Comparison of ENCODE assay signal across 8 cellular contexts in genomic region chr17:74842599-74843351, GRCh38. TPM values are rescaled to one million over a fixed set of nuclear protein-coding genes. Genes with fewer than 3 reads are reported as not detected.
DNase-seq lines count a peak whose midpoint lies in the region; ATAC-seq, FAIRE-seq and TF ChIP-seq lines count a peak whose summit lies in the region.

No MANE protein-coding gene starts in this region.

- H3K36me3 Mint-ChIP-seq in GM23338 (ENCODE audit: low read depth): no peaks in the 10 kb centered on the region; the same call in 2 of the 3 replicates

- H3K27me3 ChIP-seq in GM23338 (ENCODE audit: insufficient read depth): peaks cover 62% of the 10 kb centered on the region
- no peaks in the 10 kb centered on the region for H3K27me3 ChIP-seq in PC-3 (ENCODE audit: low read length)
- peaks cover 52% of the 10 kb centered on the region for H3K27me3 ChIP-seq in ectodermal cell (ENCODE audit: control insufficient read depth, insufficient read depth, low read length, poor library complexity, severe bottlenecking)
- peaks cover 0 to 13% of the 10 kb centered on the region in 2 experiments; a peak in 2 of 5 replicates for H3K27me3 ChIP-seq in HepG2 (ENCODE audit: control insufficient read depth in 1 of 2, insufficient read depth in 2 of 2, low read length in 2 of 2)

- H3K4me2 ChIP-seq in GM23338 (peak overlapping the region; percentile 76), PC-3 (ENCODE audit: low read length) (peak overlapping the region; percentile 79), HepG2 (ENCODE audit: low read depth, low read length) (peak overlapping the region; percentile 70)

- H3K9me2 ChIP-seq in GM23338 (ENCODE audit: insufficient read depth) (no peaks in the 10 kb centered on the region), PC-3 (replicated peaks; ENCODE audit: low read length) (no peaks in the 10 kb centered on the region)

- FAIRE-seq in HepG2 (lab: Jason Lieb, UNC) (no peak), GM12892 (lab: Jason Lieb, UNC) (no peak)

- H3K9me3 ChIP-seq in PC-3 (ENCODE audit: low read length) (no peaks in the 10 kb centered on the region), ectodermal cell (ENCODE audit: control insufficient read depth, low read length) (no peaks in the 10 kb centered on the region), HepG2 (ENCODE audit: low read length) (no peaks in the 10 kb centered on the region)

- 5% methylated on average over 88 of the region's 88 CpGs for WGBS in ectodermal cell, 2 experiments
- WGBS in HepG2 (ENCODE audit: low lambda C conversion rate): 8% methylated on average over 17 of the region's 88 CpGs

- in situ Hi-C loops in HepG2 (cut with HindIII; ENCODE audit: extremely low pct_ligation_motif_present, low pct_unique_long_range_greater_than_20kb): no loop called here

- TF ChIP-seq EP300 in HepG2 (IDR thresholded peaks at IDR 0.05; ENCODE audit: low read depth in 2 of 2, low read length in 2 of 2) (no peak), HepG2 (CRISPR knock-in tag; IDR thresholded peaks at IDR 0.05; ENCODE audit: borderline replicate concordance) (no peak)

- no peaks in the 10 kb centered on the region for H3K9me3 Mint-ChIP-seq in GM23338

- peak overlapping the region; percentile 65; the same call in 1 of the 2 replicates for H3K9ac ChIP-seq in PC-3 (ENCODE audit: low read length)
- H3K9ac ChIP-seq in HepG2 (ENCODE audit: insufficient read depth, low read depth, low read length): peak overlapping the region; percentile 63

- TF ChIP-seq RAD21 in HepG2 (CRISPR knock-in tag; IDR thresholded peaks at IDR 0.05): peak; percentile 94

- H3K27ac Mint-ChIP-seq in GM23338: no peak overlapping the region

- POLR2A ChIA-PET in PC-3 (lab: Charles Lee; ENCODE audit: unreplicated experiment): interaction anchor here (0.6 to 0.7 kb wide), 4 partner anchors 17 to 239 kb away, joined by 3 to 7 read pairs (median 4); partner anchors contain the start of genes FDXR and MRPL58
- POLR2A ChIA-PET in HepG2 (lab: Yijun Ruan, JAX): interaction anchor here (0.6 to 1.9 kb wide), 10 partner anchors 9 to 170 kb away, joined by 3 to 15 read pairs (median 4); partner anchors contain the start of genes FDXR, MRPL58 and RAB37

- no peaks in the 10 kb centered on the region for H3K79me2 ChIP-seq in GM23338 (replicated peaks; ENCODE audit: insufficient read depth)
- no peaks in the 10 kb centered on the region for H3K79me2 ChIP-seq in PC-3 (ENCODE audit: low read length)
- no peaks in the 10 kb centered on the region for H3K79me2 ChIP-seq in HepG2 (ENCODE audit: insufficient read depth, low read length)

- peaks cover 5% of the 10 kb centered on the region; the same call in 1 of the 2 replicates for H4K20me1 ChIP-seq in GM23338 (replicated peaks; ENCODE audit: insufficient read depth)
- no peaks in the 10 kb centered on the region for H4K20me1 ChIP-seq in PC-3 (ENCODE audit: low read length)
- H4K20me1 ChIP-seq in HepG2 (ENCODE audit: insufficient read depth, low read length): no peaks in the 10 kb centered on the region

- no peaks in the 10 kb centered on the region for H3K36me3 ChIP-seq in GM23338 (ENCODE audit: insufficient read depth)
- H3K36me3 ChIP-seq in PC-3 (ENCODE audit: low read depth, low read length): no peaks in the 10 kb centered on the region
- no peaks in the 10 kb centered on the region for H3K36me3 ChIP-seq in ectodermal cell (ENCODE audit: control insufficient read depth, insufficient read depth, low read length)
- no peaks in the 10 kb centered on the region for H3K36me3 ChIP-seq in HepG2 (replicated peaks in 1 of 2; ENCODE audit: control insufficient read depth in 1 of 2, insufficient read depth in 2 of 2, low read length in 2 of 2)

- H3K4me3 Mint-ChIP-seq in GM23338: no peak overlapping the region

- H3K4me1 ChIP-seq in GM23338 (ENCODE audit: insufficient read depth): peaks cover 10% of the 10 kb centered on the region; the same call in 1 of the 2 replicates
- peaks cover 6% of the 10 kb centered on the region; the same call in 1 of the 2 replicates for H3K4me1 ChIP-seq in PC-3 (ENCODE audit: insufficient read depth, low read length)
- H3K4me1 ChIP-seq in ectodermal cell (ENCODE audit: control insufficient read depth, insufficient read depth, low read length): peaks cover 14% of the 10 kb centered on the region
- H3K4me1 ChIP-seq in HepG2 (ENCODE audit: insufficient read depth, low read length): peaks cover 16% of the 10 kb centered on the region

- peaks cover 45% of the 10 kb centered on the region for H3K27me3 Mint-ChIP-seq in GM23338 (ENCODE audit: insufficient read depth, low read depth, poor library complexity)

- 0 out of 2 replicates have a peak, but pooled peaks cover 7% of the 10 kb centered on the region for H3F3A ChIP-seq in GM23338 (replicated peaks; ENCODE audit: low read depth)
- H3F3A ChIP-seq in PC-3 (ENCODE audit: low read length, unreplicated experiment): no peaks in the 10 kb centered on the region

- TF ChIP-seq POLR2A in HepG2 (IDR thresholded peaks at IDR 0.05; ENCODE audit: insufficient read depth in 1 of 2, low read depth in 2 of 2, low read length in 2 of 2) (no peak; a peak in 1 of 4 replicates), GM12892 (IDR thresholded peaks at IDR 0.05; ENCODE audit: low read depth, low read length) (no peak)

- CTCF ChIA-PET in PC-3 (lab: Charles Lee) (interaction anchor here (0.5 to 1.6 kb wide), 7 partner anchors 9 to 347 kb away, joined by 3 to 17 read pairs (median 4); partner anchors contain the start of gene FDXR), HepG2 (lab: Yijun Ruan, JAX; ENCODE audit: low intra/inter-chr PET ratio, low total read pairs) (interaction anchor here (1.1 to 1.2 kb wide), 2 partner anchors 19 to 22 kb away, joined by 8 read pairs; no protein-coding TSS in a partner anchor)

- TF ChIP-seq CTCF in GM23338 (conservative IDR thresholded peaks at IDR 0.05; ENCODE audit: low read depth in 2 of 2) (peak in 1 of 2 experiments; percentile 76; a peak in 2 of 4 replicates), PC-3 (conservative IDR thresholded peaks at IDR 0.05; ENCODE audit: low read depth, low read length) (peak; percentile 61), HepG2 (CRISPR knock-in tag; IDR thresholded peaks at IDR 0.05) (peak; percentile 78)

- H3K27ac ChIP-seq in GM23338 (ENCODE audit: low read depth) (no peak overlapping the region), PC-3 (ENCODE audit: low read length) (no peak overlapping the region), ectodermal cell (ENCODE audit: insufficient read depth, low read depth, low read length, poor library complexity, severe bottlenecking) (no peak overlapping the region), HepG2 (ENCODE audit: extremely low read length, insufficient read depth, low read length) (no peak overlapping the region)

- DNase-seq in AG08395 (ENCODE audit: low spot score) (peak; percentile 89), GM23338 (ENCODE audit: low spot score) (peak; percentile 89), PC-3 (peak; percentile 82), HepG2 (ENCODE audit: low spot score) (peak; percentile 52), superior temporal gyrus (ENCODE audit: extremely low spot score) (peak; percentile 56), GM12892 (ENCODE audit: insufficient read length) (no peak)
- DNase-seq in activated CD4-positive, alpha-beta T cell treated with anti-CD3 and anti-CD28 coated beads for 4 hours: no peak

- H2AFZ ChIP-seq in GM23338 (no peak overlapping the region), PC-3 (ENCODE audit: low read length) (peak overlapping the region; percentile 79), HepG2 (ENCODE audit: low read length) (no peak overlapping the region)

- intact Hi-C loops in PC-3 (cut with micrococcal nuclease) (loop anchor here (1.0 kb wide), 1 partner anchor 18 kb away; no protein-coding TSS in a partner anchor), HepG2 (cut with micrococcal nuclease; ENCODE audit: unreplicated experiment) (loop anchor here (2.0 kb wide), 1 partner anchor 20 kb away; no protein-coding TSS in a partner anchor)

- ATAC-seq in GM23338 (peak; percentile 73), PC-3 (peak; percentile 90), HepG2 (peak; percentile 84)

- peaks cover 32% of the 10 kb centered on the region for H3K4me1 Mint-ChIP-seq in GM23338

- H3K4me3 ChIP-seq in GM23338 (peak overlapping the region; percentile 52; the same call in 1 of the 2 replicates), PC-3 (ENCODE audit: low read length) (peak overlapping the region; percentile 71), ectodermal cell (ENCODE audit: insufficient read depth, low read depth, low read length) (peak overlapping the region; percentile 39), HepG2 (replicated peaks in 1 of 3; ENCODE audit: insufficient read depth in 1 of 3, low read depth in 2 of 3, low read length in 3 of 3) (peak overlapping the region; percentile 23 to 71 (median 50); a peak in 5 of 6 replicates)

- BruUV-seq in PC-3 (replicated peaks; lab: Mats Ljungman, UMichigan): no TSS peak
- no TSS peak for BruUV-seq in HepG2 (replicated peaks; lab: Mats Ljungman, UMichigan)

RNA-seq across cellular contexts. Expression of gene GRIN2C, which starts 16.9 kb away (rescaled TPM):
- 0.10 TPM in 1 of 2 replicates, not detected in the other for total RNA-seq in GM23338 (2014; rRNA removed; shearing (Covaris generic))
- polyA plus RNA-seq in GM23338 (2016; fragmentation: Nextera tagmentation; extraction: Ambion mirVana) (0.07 and 0.19 TPM in 2 replicates), HepG2 (2011; rRNA removed) (0.03 and 0.07 TPM in 2 replicates)
- total RNA-seq in PC-3 (2014; rRNA removed) (0.04 TPM in 1 of 2 replicates, not detected in the other), HepG2 (2016; rRNA removed; fragmentation: Illumina TruSeq; extraction: Trizol) (0.11 TPM in 1 of 2 replicates, not detected in the other)
- polyA plus RNA-seq in ectodermal cell (2013, experiment 1 of 4): not detected
- polyA plus RNA-seq in ectodermal cell (2013, experiment 2 of 4): 0.14 TPM
- 0.16 TPM for polyA plus RNA-seq in ectodermal cell (2013, experiment 3 of 4)
- polyA plus RNA-seq in ectodermal cell (2013, experiment 4 of 4): 0.12 TPM
- not detected in 2 replicates for total RNA-seq in HepG2 (2016; cell fraction: cytosol; rRNA removed; fragmentation: Illumina TruSeq; extraction: Trizol; ENCODE audit: low read depth)
- 0.15 TPM in 1 of 2 replicates, not detected in the other for total RNA-seq in HepG2 (2016; cell fraction: insoluble cytoplasmic fraction; rRNA removed; fragmentation: Illumina TruSeq; extraction: Trizol)
- total RNA-seq in HepG2 (2016; cell fraction: membrane; rRNA removed; fragmentation: Illumina TruSeq; extraction: Trizol): not detected in 2 replicates
- 0.28 and 0.44 TPM in 2 replicates for total RNA-seq in HepG2 (2016; cell fraction: nucleus; rRNA removed; fragmentation: Illumina TruSeq; extraction: Trizol)
- polyA plus RNA-seq in HepG2 (2011; cell fraction: cytosol; rRNA removed): 0.01 TPM in 2 replicates
- 0.17 and 0.29 TPM in 2 replicates for polyA plus RNA-seq in HepG2 (2011; cell fraction: nucleus; rRNA removed)
- polyA plus RNA-seq in HepG2 (2012): 0.03 and 0.08 TPM in 2 replicates
- polyA plus RNA-seq in HepG2 (2016; cell fraction: cytosol; fragmentation: Illumina TruSeq; extraction: Trizol; ENCODE audit: low read depth): not detected in 2 replicates
- polyA plus RNA-seq in HepG2 (2016; cell fraction: insoluble cytoplasmic fraction; fragmentation: Illumina TruSeq; extraction: Trizol; ENCODE audit: low read depth): not detected in 2 replicates
- polyA plus RNA-seq in HepG2 (2016; cell fraction: membrane; fragmentation: Illumina TruSeq; extraction: Trizol; ENCODE audit: low read depth): not detected in 2 replicates
- 0.15 and 0.44 TPM in 2 replicates for polyA plus RNA-seq in HepG2 (2016; cell fraction: nucleus; fragmentation: Illumina TruSeq; extraction: Trizol; ENCODE audit: insufficient read depth, low read depth)
- polyA minus RNA-seq in HepG2 (2011; rRNA and poly(A)+ RNA removed; ENCODE audit: low replicate concordance): 0.14 TPM in 1 of 2 replicates, not detected in the other
- not detected in 2 replicates for polyA minus RNA-seq in HepG2 (2011; cell fraction: cytosol; rRNA and poly(A)+ RNA removed)
- 0.52 TPM in 1 of 2 replicates, not detected in the other for polyA minus RNA-seq in HepG2 (2011; cell fraction: nucleus; rRNA and poly(A)+ RNA removed)
- 0.25 TPM for polyA plus RNA-seq in GM12892 (2012; ENCODE audit: missing spikeins)

RNA-seq across cellular contexts. Expression of gene FDXR, which starts 30.0 kb away (rescaled TPM):
- 33.1 and 34.5 TPM in 2 replicates for total RNA-seq in GM23338 (2014; rRNA removed; shearing (Covaris generic))
- polyA plus RNA-seq in GM23338 (2016; fragmentation: Nextera tagmentation; extraction: Ambion mirVana) (19.9 and 21.7 TPM in 2 replicates), HepG2 (2011; rRNA removed) (23.4 and 27.7 TPM in 2 replicates)
- total RNA-seq in PC-3 (2014; rRNA removed) (28.1 and 44.5 TPM in 2 replicates), HepG2 (2016; rRNA removed; fragmentation: Illumina TruSeq; extraction: Trizol) (99.0 and 116 TPM in 2 replicates)
- polyA plus RNA-seq in ectodermal cell (2013, experiment 1 of 4): 19.5 TPM
- polyA plus RNA-seq in ectodermal cell (2013, experiment 2 of 4): 17.4 TPM
- 14.1 TPM for polyA plus RNA-seq in ectodermal cell (2013, experiment 3 of 4)
- 14.4 TPM for polyA plus RNA-seq in ectodermal cell (2013, experiment 4 of 4)
- 17.2 and 18.6 TPM in 2 replicates for total RNA-seq in HepG2 (2016; cell fraction: cytosol; rRNA removed; fragmentation: Illumina TruSeq; extraction: Trizol; ENCODE audit: low read depth)
- total RNA-seq in HepG2 (2016; cell fraction: insoluble cytoplasmic fraction; rRNA removed; fragmentation: Illumina TruSeq; extraction: Trizol): 96.0 and 122 TPM in 2 replicates
- 33.1 and 34.8 TPM in 2 replicates for total RNA-seq in HepG2 (2016; cell fraction: membrane; rRNA removed; fragmentation: Illumina TruSeq; extraction: Trizol)
- 59.6 and 66.9 TPM in 2 replicates for total RNA-seq in HepG2 (2016; cell fraction: nucleus; rRNA removed; fragmentation: Illumina TruSeq; extraction: Trizol)
- polyA plus RNA-seq in HepG2 (2011; cell fraction: cytosol; rRNA removed): 25.9 and 36.5 TPM in 2 replicates
- 50.2 and 50.3 TPM in 2 replicates for polyA plus RNA-seq in HepG2 (2011; cell fraction: nucleus; rRNA removed)
- polyA plus RNA-seq in HepG2 (2012): 12.3 and 15.3 TPM in 2 replicates
- polyA plus RNA-seq in HepG2 (2016; cell fraction: cytosol; fragmentation: Illumina TruSeq; extraction: Trizol; ENCODE audit: low read depth): 13.6 and 16.1 TPM in 2 replicates
- 83.4 and 93.7 TPM in 2 replicates for polyA plus RNA-seq in HepG2 (2016; cell fraction: insoluble cytoplasmic fraction; fragmentation: Illumina TruSeq; extraction: Trizol; ENCODE audit: low read depth)
- polyA plus RNA-seq in HepG2 (2016; cell fraction: membrane; fragmentation: Illumina TruSeq; extraction: Trizol; ENCODE audit: low read depth): 21.8 and 25.0 TPM in 2 replicates
- polyA plus RNA-seq in HepG2 (2016; cell fraction: nucleus; fragmentation: Illumina TruSeq; extraction: Trizol; ENCODE audit: insufficient read depth, low read depth): 111 and 113 TPM in 2 replicates
- 11.0 and 40.8 TPM in 2 replicates for polyA minus RNA-seq in HepG2 (2011; rRNA and poly(A)+ RNA removed; ENCODE audit: low replicate concordance)
- polyA minus RNA-seq in HepG2 (2011; cell fraction: cytosol; rRNA and poly(A)+ RNA removed): 14.0 and 15.4 TPM in 2 replicates
- polyA minus RNA-seq in HepG2 (2011; cell fraction: nucleus; rRNA and poly(A)+ RNA removed): 10.0 and 10.6 TPM in 2 replicates
- 18.4 TPM for polyA plus RNA-seq in GM12892 (2012; ENCODE audit: missing spikeins)

RNA-seq across cellular contexts. Expression of gene FADS6, which starts 50.7 kb away (rescaled TPM):
- total RNA-seq in GM23338 (2014; rRNA removed; shearing (Covaris generic)): 0.73 and 1.6 TPM in 2 replicates
- 0.35 and 0.42 TPM in 2 replicates for polyA plus RNA-seq in GM23338 (2016; fragmentation: Nextera tagmentation; extraction: Ambion mirVana)
- total RNA-seq in PC-3 (2014; rRNA removed): not detected in 2 replicates
- not detected for polyA plus RNA-seq in ectodermal cell (2013, experiment 1 of 4)
- not detected for polyA plus RNA-seq in ectodermal cell (2013, experiment 2 of 4)
- not detected for polyA plus RNA-seq in ectodermal cell (2013, experiment 3 of 4)
- not detected for polyA plus RNA-seq in ectodermal cell (2013, experiment 4 of 4)
- 0.11 TPM in 1 of 2 replicates, not detected in the other for total RNA-seq in HepG2 (2016; rRNA removed; fragmentation: Illumina TruSeq; extraction: Trizol)
- total RNA-seq in HepG2 (2016; cell fraction: cytosol; rRNA removed; fragmentation: Illumina TruSeq; extraction: Trizol; ENCODE audit: low read depth): 0.09 TPM in 1 of 2 replicates, not detected in the other
- 0.11 TPM in 1 of 2 replicates, not detected in the other for total RNA-seq in HepG2 (2016; cell fraction: insoluble cytoplasmic fraction; rRNA removed; fragmentation: Illumina TruSeq; extraction: Trizol)
- total RNA-seq in HepG2 (2016; cell fraction: membrane; rRNA removed; fragmentation: Illumina TruSeq; extraction: Trizol): not detected in 2 replicates
- total RNA-seq in HepG2 (2016; cell fraction: nucleus; rRNA removed; fragmentation: Illumina TruSeq; extraction: Trizol): 0.28 TPM in 1 of 2 replicates, not detected in the other
- 0.11 and 0.20 TPM in 2 replicates for polyA plus RNA-seq in HepG2 (2011; rRNA removed)
- polyA plus RNA-seq in HepG2 (2011; cell fraction: cytosol; rRNA removed): 0.14 and 0.15 TPM in 2 replicates
- polyA plus RNA-seq in HepG2 (2011; cell fraction: nucleus; rRNA removed): 0.47 and 1.1 TPM in 2 replicates
- not detected in 2 replicates for polyA plus RNA-seq in HepG2 (2012)
- polyA plus RNA-seq in HepG2 (2016; cell fraction: cytosol; fragmentation: Illumina TruSeq; extraction: Trizol; ENCODE audit: low read depth): 0.18 TPM in 1 of 2 replicates, not detected in the other
- polyA plus RNA-seq in HepG2 (2016; cell fraction: insoluble cytoplasmic fraction; fragmentation: Illumina TruSeq; extraction: Trizol; ENCODE audit: low read depth): 0.10 TPM in 1 of 2 replicates, not detected in the other
- not detected in 2 replicates for polyA plus RNA-seq in HepG2 (2016; cell fraction: membrane; fragmentation: Illumina TruSeq; extraction: Trizol; ENCODE audit: low read depth)
- not detected in 2 replicates for polyA plus RNA-seq in HepG2 (2016; cell fraction: nucleus; fragmentation: Illumina TruSeq; extraction: Trizol; ENCODE audit: insufficient read depth, low read depth)
- polyA minus RNA-seq in HepG2 (2011; rRNA and poly(A)+ RNA removed; ENCODE audit: low replicate concordance): 0.32 TPM in 1 of 2 replicates, not detected in the other
- not detected in 2 replicates for polyA minus RNA-seq in HepG2 (2011; cell fraction: cytosol; rRNA and poly(A)+ RNA removed)
- polyA minus RNA-seq in HepG2 (2011; cell fraction: nucleus; rRNA and poly(A)+ RNA removed): not detected in 2 replicates
- polyA plus RNA-seq in GM12892 (2012; ENCODE audit: missing spikeins): not detected

Comparison
In these comparisons a context has a peak if more than half of its experiments do, and no peak if none do; other contexts are left out.
1. DNase-seq: peak in AG08395 (single experiment), GM23338 (single experiment), PC-3 (single experiment), HepG2 (single experiment) and superior temporal gyrus (single experiment); none in GM12892 (single experiment) and activated CD4-positive, alpha-beta T cell treated with anti-CD3 and anti-CD28 coated beads for 4 hours (0 of 2).
2. Peak in every context shown above with its lines, with median percentiles within 50 percentile points of each other: ATAC-seq, H3K4me2 ChIP-seq and H3K4me3 ChIP-seq.